10 cellular contexts compared by ENCODE assay signal in the genomic region with DNA sequence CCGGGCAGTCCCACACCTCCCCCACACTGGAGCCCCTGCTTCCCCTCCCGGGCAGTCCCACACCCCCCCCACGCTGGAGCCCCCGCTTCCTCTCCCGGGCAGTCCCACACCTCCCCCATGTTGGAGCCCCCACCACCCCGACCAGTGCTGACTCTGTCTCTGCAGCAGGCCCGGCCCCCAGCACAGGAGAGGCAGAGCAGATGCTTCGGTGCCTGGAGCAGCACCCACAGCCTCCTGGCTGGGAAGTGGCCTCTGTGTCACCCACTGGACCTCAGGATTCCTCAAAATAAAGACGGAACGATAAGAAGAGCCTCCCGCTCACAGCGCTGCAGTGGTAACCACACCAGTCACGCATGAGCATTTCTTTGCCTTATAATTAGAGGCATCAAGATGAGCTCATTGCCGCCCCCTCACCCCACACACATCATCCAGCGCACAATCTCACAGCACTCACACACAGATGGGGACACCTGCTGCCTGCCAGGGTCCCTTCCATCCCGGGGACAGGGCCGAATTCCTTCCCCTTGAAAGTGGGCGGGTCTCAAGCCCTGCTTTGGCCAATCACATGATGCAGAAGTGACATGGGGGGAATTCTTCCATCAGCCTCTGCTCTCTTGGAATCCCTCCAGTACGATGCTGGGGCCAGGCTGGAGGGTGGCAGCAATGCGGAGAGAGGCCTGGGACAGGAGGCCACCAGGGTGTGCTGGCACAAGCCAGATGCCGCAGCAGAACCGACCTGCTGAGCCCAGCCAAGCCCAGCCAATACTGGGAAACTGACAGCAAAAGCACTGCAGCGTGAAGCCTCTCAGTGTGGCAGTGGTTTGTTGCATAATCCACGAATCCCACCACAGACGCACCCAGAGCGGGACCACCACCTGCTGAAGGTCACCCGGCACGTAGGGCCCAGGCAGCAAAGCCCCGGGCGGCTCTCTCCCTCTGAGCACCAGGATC. TPM values are rescaled to one million over a fixed set of nuclear protein-coding genes. Genes with fewer than 3 reads are reported as not detected.
DNase-seq lines count a peak whose midpoint lies in the region; ATAC-seq, FAIRE-seq and TF ChIP-seq lines count a peak whose summit lies in the region.
"Had no signal": no experiment of that assay in that cellular context is flagged by ENCODE, and none has a peak within 500 bp of the region (broad histone marks: within the 10 kb centered on the region; RNA-seq: fewer than 3 reads in every experiment).

No MANE protein-coding gene starts in this region.

- H3K36me3 ChIP-seq in H1 (ENCODE audit: control insufficient read depth in 2 of 4, insufficient read depth in 4 of 4, low read length in 3 of 4), result peaks cover 0 to 5% (median 3%) of the 10 kb centered on the region in 4 experiments; a peak in 2 of 8 replicates
- peaks cover 0 to 11% of the 10 kb centered on the region in 2 donors for H3K36me3 ChIP-seq in neuronal stem cell (replicated peaks in 1 of 2; ENCODE audit: control insufficient read depth in 2 of 2, insufficient read depth in 2 of 2, low read length in 2 of 2)
- no peaks in the 10 kb centered on the region for H3K36me3 ChIP-seq in BE2C
- no peaks in the 10 kb centered on the region for H3K36me3 ChIP-seq in MM.1S (replicated peaks; ENCODE audit: insufficient read depth, low read length)

- TF ChIP-seq RAD21 in H1 (IDR thresholded peaks at IDR 0.05 in 1 of 2, conservative IDR thresholded peaks at IDR 0.05 in 1 of 2; ENCODE audit: low read depth in 2 of 2, low read length in 2 of 2), result no peak

- H3K23ac ChIP-seq in H1 (ENCODE audit: insufficient read length) (no peak overlapping the region), neuronal stem cell (ENCODE audit: low read depth, low read length, poor library complexity) (no peak overlapping the region)

- H3K18ac ChIP-seq in H1 (ENCODE audit: extremely low read depth, low read length) (peak overlapping the region; percentile 83; the same call in 1 of the 2 replicates), neuronal stem cell (ENCODE audit: low read length) (peak overlapping the region; percentile 71)

- no peak overlapping the region for H3K14ac ChIP-seq in H1 (ENCODE audit: insufficient read length)
- H3K14ac ChIP-seq in neuronal stem cell (ENCODE audit: low read length), result peak overlapping the region; percentile 98

- DNase-seq in EH (ENCODE audit: low read depth) (peak; percentile 97), M059J (ENCODE audit: low read depth) (peak; percentile 14), H1 (ENCODE audit: low read depth in 1 of 2, low spot score in 2 of 2) (no peak), neuronal stem cell (ENCODE audit: low spot score) (no peak), BE2C (no peak), T-cell (no peak), MM.1S (no peak), DMS153 treated with DMSO at 0.1 percent for 48 hours (lab: John Stamatoyannopoulos, UW; ENCODE audit: unreplicated experiment) (no peak)
- DNase-seq: SK-N-SH; stimulated activated CD4-positive, alpha-beta T cell treated with anti-CD3 and anti-CD28 coated beads, Interleukin-2, amount 100 ng/mL, for 48 hours had no signal

- H4K8ac ChIP-seq in H1 (ENCODE audit: extremely low read depth, insufficient read depth, low read length) (no peak overlapping the region; the same call in 1 of the 2 replicates), neuronal stem cell (ENCODE audit: low read depth, low read length) (no peak overlapping the region)

- peaks cover 0 to 41% (median 28%) of the 10 kb centered on the region in 4 experiments; a peak in 6 of 7 replicates for H3K4me1 ChIP-seq in H1 (replicated peaks in 1 of 4; ENCODE audit: control insufficient read depth in 3 of 4, insufficient read depth in 4 of 4, low read length in 3 of 4)
- peaks cover 20 to 25% of the 10 kb centered on the region in 2 donors for H3K4me1 ChIP-seq in neuronal stem cell (ENCODE audit: control insufficient read depth in 2 of 2, insufficient read depth in 1 of 2, low read depth in 1 of 2, low read length in 2 of 2)
- no peaks in the 10 kb centered on the region for H3K4me1 ChIP-seq in BE2C
- H3K4me1 ChIP-seq in MM.1S (ENCODE audit: low read length), result peaks cover 13% of the 10 kb centered on the region

- no peaks in the 10 kb centered on the region for H3K27me3 Mint-ChIP-seq in T-cell

- H2BK5ac ChIP-seq in H1 (ENCODE audit: low read depth, low read length), result peak overlapping the region; percentile 98; the same call in 1 of the 2 replicates
- H2BK5ac ChIP-seq in neuronal stem cell (ENCODE audit: low read length), result peak overlapping the region; percentile 90

- peaks cover 10% of the 10 kb centered on the region; the same call in 1 of the 2 replicates for H3K23me2 ChIP-seq in H1 (ENCODE audit: low read depth, low read length)

- no peaks in the 10 kb centered on the region for H3K9me3 Mint-ChIP-seq in T-cell

- POLR2A ChIA-PET in H1 (lab: Charles Lee; ENCODE audit: partially characterized antibody), result interaction anchor here (0.8 to 2.6 kb wide), 3 partner anchors 10 to 79 kb away, joined by 3 to 10 read pairs (median 6); partner anchors contain the start of gene MRPL54
- POLR2A ChIA-PET in T-cell (lab: Charles Lee), result no interaction called here

- peak overlapping the region; percentile 98; the same call in 1 of the 2 replicates for H2BK20ac ChIP-seq in H1 (ENCODE audit: low read length)

- no peak overlapping the region; the same call in 1 of the 2 replicates for H3K27ac ChIP-seq in H1 (ENCODE audit: low read depth, low read length)
- peak overlapping the region; percentile 4 for H3K27ac ChIP-seq in neuronal stem cell (replicated peaks; ENCODE audit: low read length)
- H3K27ac ChIP-seq in MM.1S (ENCODE audit: low read length), result no peak overlapping the region

- peaks cover 7 to 9% of the 10 kb centered on the region in 2 experiments for H3K9me3 ChIP-seq in H1 (ENCODE audit: insufficient read depth in 2 of 2, low read depth in 1 of 2, low read length in 1 of 2)
- H3K9me3 ChIP-seq in neuronal stem cell (replicated peaks in 1 of 2; ENCODE audit: control insufficient read depth in 2 of 2, insufficient read depth in 1 of 2, low read depth in 1 of 2, low read length in 2 of 2), result peaks cover 0 to 11% of the 10 kb centered on the region in 2 donors
- H3K9me3 ChIP-seq in BE2C, result 0 out of 2 replicates have a peak, but pooled peaks cover 2% of the 10 kb centered on the region
- no peaks in the 10 kb centered on the region for H3K9me3 ChIP-seq in MM.1S (replicated peaks; ENCODE audit: insufficient read depth, low read length)
- H3K9me3 ChIP-seq: SK-N-SH had no signal

- H2BK120ac ChIP-seq in H1 (replicated peaks; ENCODE audit: low read depth, low read length), result no peak overlapping the region
- H2BK120ac ChIP-seq in neuronal stem cell (ENCODE audit: low read depth, low read length), result no peak overlapping the region

- no peak for TF ChIP-seq EP300 in H1 (IDR thresholded peaks at IDR 0.05; ENCODE audit: borderline replicate concordance in 1 of 2, low read depth in 2 of 2, low read length in 2 of 2)

- peak overlapping the region; percentile 11; the same call in 1 of the 2 replicates for H2AK5ac ChIP-seq in H1 (ENCODE audit: low read depth, low read length)
- peak overlapping the region; percentile 27 for H2AK5ac ChIP-seq in neuronal stem cell (ENCODE audit: low read depth, low read length)

- H2BK15ac ChIP-seq in H1 (ENCODE audit: low read length) (peak overlapping the region; percentile 96), neuronal stem cell (ENCODE audit: low read length) (no peak overlapping the region)

- peak overlapping the region in 1 of 2 experiments; percentile 18; a peak in 2 of 4 replicates for H3K4me2 ChIP-seq in H1 (ENCODE audit: insufficient read depth in 1 of 2, low read depth in 2 of 2, low read length in 2 of 2)
- H3K4me2 ChIP-seq in neuronal stem cell (ENCODE audit: insufficient read depth, low read length, poor library complexity, severe bottlenecking), result no peak overlapping the region
- no peak overlapping the region for H3K4me2 ChIP-seq in MM.1S (ENCODE audit: low read depth, low read length)
- H3K4me2 ChIP-seq: SK-N-SH had no signal

- H4K5ac ChIP-seq in H1 (ENCODE audit: insufficient read length, low read depth, low read length), result peak overlapping the region; percentile 44

- H4K20me1 ChIP-seq in H1 (replicated peaks in 1 of 2; ENCODE audit: control insufficient read depth in 1 of 2, insufficient read depth in 2 of 2, low read length in 2 of 2) (peaks cover 3 to 8% of the 10 kb centered on the region in 2 experiments), MM.1S (ENCODE audit: insufficient read depth, low read length) (no peaks in the 10 kb centered on the region)

- peak overlapping the region; percentile 95; the same call in 1 of the 2 replicates for H2BK12ac ChIP-seq in H1 (ENCODE audit: low read depth, low read length)
- no peak overlapping the region for H2BK12ac ChIP-seq in neuronal stem cell (ENCODE audit: low read length)

- peaks cover 17% of the 10 kb centered on the region; the same call in 1 of the 2 replicates for H3F3A ChIP-seq in MM.1S (ENCODE audit: insufficient read depth, low read length)

- H3K9ac ChIP-seq in H1 (replicated peaks in 1 of 4; ENCODE audit: extremely low read depth in 1 of 4, low read depth in 3 of 4, low read length in 3 of 4), result no peak overlapping the region
- peak overlapping the region; percentile 60 for H3K9ac ChIP-seq in neuronal stem cell (ENCODE audit: low read depth, low read length, poor library complexity)
- no peak overlapping the region for H3K9ac ChIP-seq in MM.1S (ENCODE audit: low read length)
- H3K9ac ChIP-seq: SK-N-SH had no signal

- peaks cover 18 to 21% (median 19%) of the 10 kb centered on the region in 3 donors for H3K4me1 Mint-ChIP-seq in T-cell

- H3K4ac ChIP-seq in H1 (replicated peaks; ENCODE audit: insufficient read length, low read depth, low read length), result peak overlapping the region; percentile 74
- H3K4ac ChIP-seq in neuronal stem cell (ENCODE audit: low read length), result no peak overlapping the region

- H3K27ac Mint-ChIP-seq in T-cell, result no peak overlapping the region

- TF ChIP-seq POLR2A in H1 (IDR thresholded peaks at IDR 0.05; ENCODE audit: control extremely low read depth in 1 of 2, low read depth in 2 of 2, low read length in 2 of 2), result no peak

- WGBS in H1 (ENCODE audit: extremely low coverage in 1 of 2, insufficient coverage in 1 of 2, insufficient read length in 1 of 2, insufficient replicate concordance in 2 of 2, low coverage in 1 of 2, low lambda C conversion rate in 2 of 2, missing lambda C conversion rate in 1 of 2), 2 experiments, result 90% methylated on average over 23 of the region's 30 CpGs; no CpG with 5 or more reads in 1 of the 2 experiments
- no CpG with 5 or more reads among the region's 30 CpGs for WGBS in neuronal stem cell (ENCODE audit: extremely low coverage in 2 of 2, insufficient read length in 2 of 2, insufficient replicate concordance in 1 of 2), 2 donors

- H3K79me1 ChIP-seq in H1 (ENCODE audit: low read depth, low read length) (peaks cover 3% of the 10 kb centered on the region), neuronal stem cell (ENCODE audit: low read depth, low read length) (peaks cover 26% of the 10 kb centered on the region)

- peaks cover 0 to 32% of the 10 kb centered on the region in 2 experiments; a peak in 1 of 4 replicates for H3K79me2 ChIP-seq in H1 (ENCODE audit: control insufficient read depth in 1 of 2, insufficient read depth in 2 of 2, low read length in 2 of 2)
- peaks cover 28% of the 10 kb centered on the region for H3K79me2 ChIP-seq in MM.1S (ENCODE audit: low read length)

- no peaks in the 10 kb centered on the region for H3K9me2 ChIP-seq in MM.1S (replicated peaks; ENCODE audit: insufficient read depth, low read length)
- H3K9me2 ChIP-seq: SK-N-SH had no signal

- H4K91ac ChIP-seq in H1 (replicated peaks; ENCODE audit: insufficient read length, low read length) (peak overlapping the region; percentile 88), neuronal stem cell (ENCODE audit: low read depth, low read length, poor library complexity) (no peak overlapping the region)

- H3K56ac ChIP-seq in H1 (replicated peaks; ENCODE audit: insufficient read length, low read depth, low read length), result no peak overlapping the region

- H3K4me3 ChIP-seq in H1 (ENCODE audit: extremely low read depth in 1 of 4, insufficient read depth in 2 of 4, low read depth in 3 of 4, low read length in 4 of 4), result no peak overlapping the region
- no peak overlapping the region for H3K4me3 ChIP-seq in neuronal stem cell (ENCODE audit: low read length in 2 of 2)
- no peak overlapping the region for H3K4me3 ChIP-seq in BE2C (ENCODE audit: low read depth, low read length)
- no peak overlapping the region for H3K4me3 ChIP-seq in MM.1S (ENCODE audit: low read length)

- no peak for ATAC-seq in T-cell (replicated peaks in 1 of 4)

- H2AFZ ChIP-seq in H1 (ENCODE audit: low read length) (no peak overlapping the region), neuronal stem cell (ENCODE audit: low read length) (peak overlapping the region; percentile 47), MM.1S (ENCODE audit: low read length) (no peak overlapping the region)

- TF ChIP-seq CTCF in H1 (IDR thresholded peaks at IDR 0.05; ENCODE audit: control extremely low read depth in 1 of 3, insufficient read depth in 1 of 3, low read depth in 1 of 3, low read length in 3 of 3) (no peak), BE2C (IDR thresholded peaks at IDR 0.05; ENCODE audit: low read depth, low read length) (no peak), MM.1S (IDR thresholded peaks at IDR 0.05; ENCODE audit: low read length) (no peak)

- peaks cover 9% of the 10 kb centered on the region for H3K36me3 Mint-ChIP-seq in T-cell

- no peak for FAIRE-seq in H1 (lab: Jason Lieb, UNC)

- CTCF ChIA-PET in H1 (lab: Charles Lee; ENCODE audit: partially characterized antibody), result interaction anchor here (0.6 to 2.8 kb wide), 7 partner anchors 8 to 79 kb away, joined by 3 to 8 read pairs (median 4); partner anchors contain the start of gene MRPL54
- CTCF ChIA-PET in T-cell (lab: Charles Lee), result no interaction called here

- H3K4me3 Mint-ChIP-seq in T-cell, result no peak overlapping the region

- H3K27me3 ChIP-seq in H1 (replicated peaks in 1 of 4; ENCODE audit: control insufficient read depth in 3 of 4, extremely low read depth in 1 of 4, insufficient read depth in 3 of 4, low read length in 3 of 4), result no peaks in the 10 kb centered on the region; a peak in 1 of 7 replicates
- H3K27me3 ChIP-seq in neuronal stem cell (ENCODE audit: control insufficient read depth in 3 of 3, insufficient read depth in 3 of 3, low read depth in 1 of 3, low read length in 3 of 3), result no peaks in the 10 kb centered on the region
- H3K27me3 ChIP-seq in BE2C, result no peaks in the 10 kb centered on the region
- H3K27me3 ChIP-seq in MM.1S (replicated peaks; ENCODE audit: insufficient read depth, low read length), result no peaks in the 10 kb centered on the region

RNA-seq across cellular contexts. Expression of gene PIP5K1C, which starts 16.1 kb away (rescaled TPM):
- 11.4 and 15.8 TPM in 2 replicates for total RNA-seq in M059J (2014; rRNA removed; shearing (Covaris generic))
- total RNA-seq in H1 (2021; fragmentation: NEBNext Ultra II Directional; extraction: Animal tissue kit (Norgen Biotek cat#: 25700)), result 31.3 and 32.9 TPM in 2 replicates
- polyA plus RNA-seq in H1 (2011; rRNA removed), result 10.6 and 20.4 TPM in 2 replicates
- 7.1 TPM for polyA plus RNA-seq in H1 (2011; cell fraction: cytosol; rRNA removed)
- polyA plus RNA-seq in H1 (2011; cell fraction: nucleus; rRNA removed), result 30.2 TPM
- 18.6 to 28.3 TPM (median 25.8 TPM) in 4 replicates for polyA plus RNA-seq in H1 (2012, experiment 1 of 2)
- polyA plus RNA-seq in H1 (2012, experiment 2 of 2), result 19.0 TPM
- polyA plus RNA-seq in H1 (2013, experiment 1 of 2), result 19.7 TPM
- polyA plus RNA-seq in H1 (2013, experiment 2 of 2), result 18.8 TPM
- 21.0 and 23.7 TPM in 2 replicates for polyA minus RNA-seq in H1 (2011; rRNA and poly(A)+ RNA removed)
- 19.8 TPM for polyA minus RNA-seq in H1 (2011; cell fraction: cytosol; rRNA and poly(A)+ RNA removed)
- 19.9 TPM for polyA minus RNA-seq in H1 (2011; cell fraction: nucleus; rRNA and poly(A)+ RNA removed)
- 25.4 TPM for polyA plus RNA-seq in neuronal stem cell (2013, experiment 1 of 2)
- 24.7 TPM for polyA plus RNA-seq in neuronal stem cell (2013, experiment 2 of 2)
- 20.4 TPM for polyA plus RNA-seq in BE2C (2012; ENCODE audit: insufficient read depth, insufficient read length, low read depth)
- 10 to 100 TPM; 25.6 to 35.0 (median 32.1) TPM for total RNA-seq in T-cell

RNA-seq across cellular contexts. Expression of gene TJP3, which starts 24.0 kb away (rescaled TPM):
- total RNA-seq in M059J (2014; rRNA removed; shearing (Covaris generic)), result 0.30 and 0.49 TPM in 2 replicates
- total RNA-seq in H1 (2021; fragmentation: NEBNext Ultra II Directional; extraction: Animal tissue kit (Norgen Biotek cat#: 25700)), result 24.6 and 26.1 TPM in 2 replicates
- 17.1 and 30.2 TPM in 2 replicates for polyA plus RNA-seq in H1 (2011; rRNA removed)
- 22.0 TPM for polyA plus RNA-seq in H1 (2011; cell fraction: cytosol; rRNA removed)
- 41.8 TPM for polyA plus RNA-seq in H1 (2011; cell fraction: nucleus; rRNA removed)
- polyA plus RNA-seq in H1 (2012, experiment 1 of 2), result 29.8 to 44.6 TPM (median 40.4 TPM) in 4 replicates
- polyA plus RNA-seq in H1 (2012, experiment 2 of 2), result 36.2 TPM
- 37.5 TPM for polyA plus RNA-seq in H1 (2013, experiment 1 of 2)
- 30.4 TPM for polyA plus RNA-seq in H1 (2013, experiment 2 of 2)
- 9.9 and 14.4 TPM in 2 replicates for polyA minus RNA-seq in H1 (2011; rRNA and poly(A)+ RNA removed)
- polyA minus RNA-seq in H1 (2011; cell fraction: cytosol; rRNA and poly(A)+ RNA removed), result 18.3 TPM
- polyA minus RNA-seq in H1 (2011; cell fraction: nucleus; rRNA and poly(A)+ RNA removed), result 12.6 TPM
- polyA plus RNA-seq in neuronal stem cell (2013, experiment 1 of 2), result 23.4 TPM
- polyA plus RNA-seq in neuronal stem cell (2013, experiment 2 of 2), result 21.0 TPM
- 0.65 TPM for polyA plus RNA-seq in BE2C (2012; ENCODE audit: insufficient read depth, insufficient read length, low read depth)
- total RNA-seq in T-cell, result 10 to 100 TPM; 12.6 to 28.9 (median 19.4) TPM

RNA-seq across cellular contexts. Expression of gene CACTIN, which starts 57.6 kb away (rescaled TPM):
- 13.7 and 31.1 TPM in 2 replicates for total RNA-seq in M059J (2014; rRNA removed; shearing (Covaris generic))
- 29.9 and 36.2 TPM in 2 replicates for total RNA-seq in H1 (2021; fragmentation: NEBNext Ultra II Directional; extraction: Animal tissue kit (Norgen Biotek cat#: 25700))
- polyA plus RNA-seq in H1 (2011; rRNA removed), result 25.8 and 44.1 TPM in 2 replicates
- 33.5 TPM for polyA plus RNA-seq in H1 (2011; cell fraction: cytosol; rRNA removed)
- polyA plus RNA-seq in H1 (2011; cell fraction: nucleus; rRNA removed), result 65.4 TPM
- 15.6 to 34.3 TPM (median 26.9 TPM) in 4 replicates for polyA plus RNA-seq in H1 (2012, experiment 1 of 2)
- polyA plus RNA-seq in H1 (2012, experiment 2 of 2), result 19.2 TPM
- 28.0 TPM for polyA plus RNA-seq in H1 (2013, experiment 1 of 2)
- 26.4 TPM for polyA plus RNA-seq in H1 (2013, experiment 2 of 2)
- 7.5 and 9.4 TPM in 2 replicates for polyA minus RNA-seq in H1 (2011; rRNA and poly(A)+ RNA removed)
- polyA minus RNA-seq in H1 (2011; cell fraction: cytosol; rRNA and poly(A)+ RNA removed), result 17.5 TPM
- 16.0 TPM for polyA minus RNA-seq in H1 (2011; cell fraction: nucleus; rRNA and poly(A)+ RNA removed)
- 23.9 TPM for polyA plus RNA-seq in neuronal stem cell (2013, experiment 1 of 2)
- 25.3 TPM for polyA plus RNA-seq in neuronal stem cell (2013, experiment 2 of 2)
- polyA plus RNA-seq in BE2C (2012; ENCODE audit: insufficient read depth, insufficient read length, low read depth), result 92.4 TPM
- 10 to 100 TPM; 25.9 to 59.0 (median 55.8) TPM for total RNA-seq in T-cell

Comparison
In these comparisons a context has a peak if more than half of its experiments do, and no peak if none do; other contexts are left out.
1. DNase-seq: peak in EH (single experiment) and M059J (single experiment); none in H1 (0 of 2), neuronal stem cell (single experiment), BE2C (single experiment), T-cell (0 of 34), MM.1S (single experiment) and DMS153 treated with DMSO at 0.1 percent for 48 hours (single experiment).